ENCODE assay signal across 11 cellular contexts in genomic region chr2:953975-954686, GRCh38. TPM values are rescaled to one million over a fixed set of nuclear protein-coding genes. Genes with fewer than 3 reads are reported as not detected.
DNase-seq lines count a peak whose midpoint lies in the region; ATAC-seq, FAIRE-seq and TF ChIP-seq lines count a peak whose summit lies in the region.
"Had no signal": no experiment of that assay in that cellular context is flagged by ENCODE, and none has a peak within 500 bp of the region (broad histone marks: within the 10 kb centered on the region; RNA-seq: fewer than 3 reads in every experiment).

No MANE protein-coding gene starts in this region.

- H3K36me3 ChIP-seq in DND-41 (ENCODE audit: insufficient read depth, low read length) (no peaks in the 10 kb centered on the region), thyroid gland (no peaks in the 10 kb centered on the region)

- H3K27ac Mint-ChIP-seq in stimulated activated naive B cell treated with anti-CD40 and anti-IgM and Interleukin-4, amounts not matched to agents 10 μg/mL and 1 μg/mL and 100 μg/mL, for 72 hours: no peak overlapping the region

- intact Hi-C loops in thyroid gland (cut with DNase I): loop anchor here (10.0 kb wide), 1 partner anchor 591 kb away; no protein-coding TSS in a partner anchor

- TF ChIP-seq CTCF in DND-41 (IDR thresholded peaks at IDR 0.05; ENCODE audit: borderline replicate concordance, extremely low read depth, low read length, poor library complexity, severe bottlenecking) (peak; percentile 52), foreskin keratinocyte (conservative IDR thresholded peaks at IDR 0.05) (peak; percentile 47), thyroid gland (IDR thresholded peaks at IDR 0.05) (peak in 3 of 6 experiments; percentile 36 to 54 (median 46))

- H3K4me1 ChIP-seq in DND-41 (ENCODE audit: insufficient read depth, low read length): peaks cover 44% of the 10 kb centered on the region
- H3K4me1 ChIP-seq in foreskin keratinocyte: no peaks in the 10 kb centered on the region
- peaks cover 4 to 5% of the 10 kb centered on the region in 2 donors for H3K4me1 ChIP-seq in thyroid gland

- no peak overlapping the region for H3K4me3 Mint-ChIP-seq in stimulated activated naive B cell treated with anti-CD40 and anti-IgM and Interleukin-4, amounts not matched to agents 10 μg/mL and 1 μg/mL and 100 μg/mL, for 72 hours

- H3K4me2 ChIP-seq in DND-41 (ENCODE audit: insufficient read depth, low read length): peak overlapping the region; percentile 25

- peaks cover 51 to 60% of the 10 kb centered on the region in 2 donors for H3K27me3 Mint-ChIP-seq in stimulated activated naive B cell treated with anti-CD40 and anti-IgM and Interleukin-4, amounts not matched to agents 10 μg/mL and 1 μg/mL and 100 μg/mL, for 72 hours

- no peak for ATAC-seq in DND-41 (ENCODE audit: insufficient read depth, low read depth)
- ATAC-seq in foreskin keratinocyte: no peak
- no peak for ATAC-seq in stimulated activated naive B cell treated with anti-CD40 and anti-IgM and Interleukin-4, amounts not matched to agents 10 μg/mL and 1 μg/mL and 100 μg/mL, for 72 hours (replicated peaks)
- ATAC-seq in HG03378 (IDR thresholded peaks at IDR 0.05; ENCODE audit: unreplicated experiment): no peak

- H2AFZ ChIP-seq in DND-41 (ENCODE audit: low read depth, low read length): no peak overlapping the region

- no peak for TF ChIP-seq POLR2A in thyroid gland (IDR thresholded peaks at IDR 0.05)

- H4K20me1 ChIP-seq in DND-41 (ENCODE audit: insufficient read depth, low read length): peaks cover 7% of the 10 kb centered on the region; the same call in 1 of the 2 replicates

- peaks cover 50% of the 10 kb centered on the region for H3K79me2 ChIP-seq in DND-41 (ENCODE audit: insufficient read depth, low read length)

- H3K9me3 ChIP-seq in DND-41 (ENCODE audit: insufficient read depth, low read length, severe bottlenecking) (no peaks in the 10 kb centered on the region), thyroid gland (no peaks in the 10 kb centered on the region)

- H3K27me3 ChIP-seq in DND-41 (ENCODE audit: insufficient read depth, low read length, poor library complexity) (no peaks in the 10 kb centered on the region), foreskin keratinocyte (peaks cover 30% of the 10 kb centered on the region), thyroid gland (no peaks in the 10 kb centered on the region)

- FAIRE-seq in GM19239 (lab: Jason Lieb, UNC): no peak
- FAIRE-seq: endometrium, HTR-8/SVneo had no signal

- H3K9me3 Mint-ChIP-seq in stimulated activated naive B cell treated with anti-CD40 and anti-IgM and Interleukin-4, amounts not matched to agents 10 μg/mL and 1 μg/mL and 100 μg/mL, for 72 hours: no peaks in the 10 kb centered on the region

- no peak overlapping the region for H3K9ac ChIP-seq in DND-41 (ENCODE audit: low read depth, low read length)

- WGBS in thyroid gland, 2 donors: 59 to 67% methylated on average over 13 of the region's 13 CpGs

- H3K4me3 ChIP-seq in DND-41 (ENCODE audit: low read depth in 1 of 2, low read length in 2 of 2) (no peak overlapping the region), thyroid gland (replicated peaks in 1 of 3) (no peak overlapping the region)

- in situ Hi-C loops in ACHN (cut with HindIII; ENCODE audit: low pct_ligation_motif_present, low pct_unique_long_range_greater_than_20kb, low sequenced_read_pairs): no loop called here

- no peaks in the 10 kb centered on the region for H3K36me3 Mint-ChIP-seq in stimulated activated naive B cell treated with anti-CD40 and anti-IgM and Interleukin-4, amounts not matched to agents 10 μg/mL and 1 μg/mL and 100 μg/mL, for 72 hours

- peaks cover 10 to 17% of the 10 kb centered on the region in 2 donors for H3K4me1 Mint-ChIP-seq in stimulated activated naive B cell treated with anti-CD40 and anti-IgM and Interleukin-4, amounts not matched to agents 10 μg/mL and 1 μg/mL and 100 μg/mL, for 72 hours

- peak overlapping the region; percentile 22; the same call in 1 of the 2 replicates for H3K27ac ChIP-seq in DND-41 (ENCODE audit: low read length)
- H3K27ac ChIP-seq in foreskin keratinocyte: no peak overlapping the region
- no peak overlapping the region for H3K27ac ChIP-seq in thyroid gland
- H3K27ac ChIP-seq: RWPE1 had no signal

- DNase-seq in ACHN: peak; percentile 43
- no peak for DNase-seq in DND-41
- DNase-seq in RPMI7951 (ENCODE audit: low read depth): peak; percentile 24
- DNase-seq in foreskin keratinocyte: no peak
- no peak for DNase-seq in stimulated activated naive B cell treated with anti-CD40 and anti-IgM and Interleukin-4, amounts not matched to agents 10 μg/mL and 1 μg/mL and 100 μg/mL, for 72 hours
- DNase-seq in thyroid gland: no peak
- no peak for DNase-seq in GM19239 (ENCODE audit: insufficient read length, low spot score)

RNA-seq across cellular contexts. Expression of gene SNTG2, which starts 3.5 kb away (rescaled TPM):
- total RNA-seq in RPMI7951 (2014; rRNA removed; shearing (Covaris generic)): not detected in 2 replicates
- total RNA-seq in foreskin keratinocyte: not detected in 2 replicates
- polyA plus RNA-seq in foreskin keratinocyte: not detected in 2 replicates
- 10 to 100 TPM in 2 of 4 donors, 1 to 10 TPM in 2; 4.2 to 14.2 (median 9.2) TPM for total RNA-seq in thyroid gland

Comparison
In these comparisons a context has a peak if more than half of its experiments do, and no peak if none do; other contexts are left out.
1. DNase-seq: peak in ACHN (single experiment) and RPMI7951 (single experiment); none in DND-41 (single experiment), foreskin keratinocyte (0 of 2), stimulated activated naive B cell treated with anti-CD40 and anti-IgM and Interleukin-4, amounts not matched to agents 10 μg/mL and 1 μg/mL and 100 μg/mL, for 72 hours (single experiment), thyroid gland (0 of 2) and GM19239 (single experiment).